In genomic region chr12:29152223-29152868, GRCh38 we compare ENCODE assay signal across 9 cellular contexts.
A peak's percentile ranks its signal among the peaks of the same experiment; 100 is the strongest.
DNase-seq lines count a peak whose midpoint lies in the region; ATAC-seq lines count a peak whose summit lies in the region.
"Had no signal": no experiment of that assay in that cellular context is flagged by ENCODE, and none has a peak within 500 bp of the region (broad histone marks: within the 10 kb centered on the region; RNA-seq: fewer than 3 reads in every experiment).

No MANE protein-coding gene starts in this region.

- DNase-seq in GM19238 (ENCODE audit: insufficient read length, low spot score) (peak; percentile 54), NAMALWA (ENCODE audit: low spot score) (peak; percentile 19), NCI-H2107 treated with DMSO at 0.1 percent for 48 hours (lab: John Stamatoyannopoulos, UW; ENCODE audit: unreplicated experiment) (no peak), NK-92 (lab: John Stamatoyannopoulos, UW; ENCODE audit: unreplicated experiment) (no peak), kidney glomerular epithelial cell (lab: John Stamatoyannopoulos, UW) (no peak)
- DNase-seq in stimulated activated CD4-positive, alpha-beta T cell treated with anti-CD3 and anti-CD28 coated beads, Interleukin-12 subunit alpha, Interleukin-12 subunit beta, amount 100 ng/mL, for 4 hours: no peak
- DNase-seq: activated CD8-positive, alpha-beta memory T cell treated with anti-CD3 and anti-CD28 coated beads, Interleukin-2, amount 50 U/mL, for 48 hours had no signal

- H3K36me3 Mint-ChIP-seq in stimulated activated memory B cell treated with anti-CD40 and anti-IgM and Interleukin-4, amounts not matched to agents 10 μg/mL and 1 μg/mL and 100 μg/mL, for 72 hours: no peaks in the 10 kb centered on the region

- peak; percentile 76 for ATAC-seq in HG02852 (IDR thresholded peaks at IDR 0.05; ENCODE audit: unreplicated experiment)
- peak; percentile 79 for ATAC-seq in stimulated activated memory B cell treated with anti-CD40 and anti-IgM and Interleukin-4, amounts not matched to agents 10 μg/mL and 1 μg/mL and 100 μg/mL, for 72 hours

- peaks cover 32% of the 10 kb centered on the region for H3K27me3 Mint-ChIP-seq in stimulated activated memory B cell treated with anti-CD40 and anti-IgM and Interleukin-4, amounts not matched to agents 10 μg/mL and 1 μg/mL and 100 μg/mL, for 72 hours

- H3K27ac Mint-ChIP-seq in stimulated activated memory B cell treated with anti-CD40 and anti-IgM and Interleukin-4, amounts not matched to agents 10 μg/mL and 1 μg/mL and 100 μg/mL, for 72 hours: no peak overlapping the region

- H3K9me3 Mint-ChIP-seq in stimulated activated memory B cell treated with anti-CD40 and anti-IgM and Interleukin-4, amounts not matched to agents 10 μg/mL and 1 μg/mL and 100 μg/mL, for 72 hours: no peaks in the 10 kb centered on the region

- H3K4me3 Mint-ChIP-seq in stimulated activated memory B cell treated with anti-CD40 and anti-IgM and Interleukin-4, amounts not matched to agents 10 μg/mL and 1 μg/mL and 100 μg/mL, for 72 hours: no peak overlapping the region

- H3K4me1 Mint-ChIP-seq in stimulated activated memory B cell treated with anti-CD40 and anti-IgM and Interleukin-4, amounts not matched to agents 10 μg/mL and 1 μg/mL and 100 μg/mL, for 72 hours: peaks cover 16% of the 10 kb centered on the region

Comparison
In these comparisons a context has a peak if more than half of its experiments do, and no peak if none do; other contexts are left out.
1. DNase-seq: peak in GM19238 (single experiment) and NAMALWA (single experiment); none in NCI-H2107 treated with DMSO at 0.1 percent for 48 hours (single experiment), NK-92 (single experiment), stimulated activated CD4-positive, alpha-beta T cell treated with anti-CD3 and anti-CD28 coated beads, Interleukin-12 subunit alpha, Interleukin-12 subunit beta, amount 100 ng/mL, for 4 hours (single experiment) and kidney glomerular epithelial cell (single experiment).